In genomic region chr17:41648411-41649195, GRCh38 we compare ENCODE assay signal across 8 cellular contexts. TPM values are rescaled to one million over a fixed set of nuclear protein-coding genes. Genes with fewer than 3 reads are reported as not detected.
DNase-seq lines count a peak whose midpoint lies in the region; ATAC-seq and TF ChIP-seq lines count a peak whose summit lies in the region.

No MANE protein-coding gene starts in this region.

- DNase-seq in A172 (ENCODE audit: low spot score): peak; percentile 78
- peak; percentile 74 for DNase-seq in NB4 (ENCODE audit: low read depth)
- peak; percentile 34 for DNase-seq in SKM-1 treated with dmso at 0.1 percent for 144 hours (lab: John Stamatoyannopoulos, UW; ENCODE audit: unreplicated experiment)
- DNase-seq in activated naive CD4-positive, alpha-beta T cell treated with anti-CD3 and anti-CD28 coated beads, Interleukin-2, amount 50 U/mL, for 72 hours (ENCODE audit: low spot score in 2 of 2): peak; percentile 84 to 94
- DNase-seq in head of caudate nucleus: peak; percentile 72 to 93 (median 87)
- DNase-seq in ovary: peak; percentile 79 to 92 (median 90)
- peak; percentile 90 for DNase-seq in testis

- no peak overlapping the region for H3K27ac ChIP-seq in ovary
- peak overlapping the region in 1 of 2 donors; percentile 72 for H3K27ac ChIP-seq in testis

- 5 to 8% (median 6%) methylated on average over 30 to 39 of the region's 39 CpGs for WGBS in ovary, 3 donors
- 3 to 5% methylated on average over 36 to 39 of the region's 39 CpGs for WGBS in testis, 2 donors

- peaks cover 4% of the 10 kb centered on the region for H3K4me1 ChIP-seq in ovary (ENCODE audit: insufficient read depth)
- H3K4me1 ChIP-seq in testis: peaks cover 19% of the 10 kb centered on the region

- ATAC-seq in GM19035 (IDR thresholded peaks at IDR 0.05; ENCODE audit: unreplicated experiment): peak; percentile 55
- ATAC-seq in activated naive CD4-positive, alpha-beta T cell treated with anti-CD3 and anti-CD28 coated beads, Interleukin-2, amount 50 U/mL, for 72 hours: peak; percentile 90 to 93

- H3K36me3 ChIP-seq in ovary (no peaks in the 10 kb centered on the region), testis (ENCODE audit: low read depth, missing control alignments) (no peaks in the 10 kb centered on the region)

- H3K27ac Mint-ChIP-seq in activated naive CD4-positive, alpha-beta T cell treated with anti-CD3 and anti-CD28 coated beads, Interleukin-2, amount 50 U/mL, for 72 hours: peak overlapping the region in 1 of 2 donors; percentile 63

- TF ChIP-seq EP300 in ovary (IDR thresholded peaks at IDR 0.05): no peak

- no peaks in the 10 kb centered on the region for H3K9me3 ChIP-seq in ovary
- no peaks in the 10 kb centered on the region for H3K9me3 ChIP-seq in testis

- TF ChIP-seq POLR2A in NB4 (IDR thresholded peaks at IDR 0.05; ENCODE audit: extremely low read depth, insufficient read length) (no peak), ovary (IDR thresholded peaks at IDR 0.05) (no peak), testis (IDR thresholded peaks at IDR 0.05) (no peak)

- H3K9me3 Mint-ChIP-seq in activated naive CD4-positive, alpha-beta T cell treated with anti-CD3 and anti-CD28 coated beads, Interleukin-2, amount 50 U/mL, for 72 hours: no peaks in the 10 kb centered on the region

- no peaks in the 10 kb centered on the region for H3K36me3 Mint-ChIP-seq in activated naive CD4-positive, alpha-beta T cell treated with anti-CD3 and anti-CD28 coated beads, Interleukin-2, amount 50 U/mL, for 72 hours

- H3K4me3 ChIP-seq in NB4 (ENCODE audit: low read depth, low read length): no peak overlapping the region
- H3K4me3 ChIP-seq in ovary: peak overlapping the region; percentile 33
- peak overlapping the region; percentile 21 to 24 for H3K4me3 ChIP-seq in testis

- intact Hi-C loops in head of caudate nucleus (cut with DNase I): loop anchor here (5.0 kb wide), 1 partner anchor 101 kb away; no protein-coding TSS in a partner anchor
- intact Hi-C loops in ovary (cut with DNase I): loop anchor here (5.0 to 10.0 kb wide), 3 partner anchors 96 to 744 kb away; no protein-coding TSS in a partner anchor
- intact Hi-C loops in testis (cut with DNase I; ENCODE audit: low total_unique reads): loop anchor here (2.0 kb wide), 1 partner anchor 100 kb away; no protein-coding TSS in a partner anchor

- H3K27me3 ChIP-seq in ovary (no peaks in the 10 kb centered on the region), testis (no peaks in the 10 kb centered on the region)

- peak; percentile 87 for TF ChIP-seq CTCF in NB4 (IDR thresholded peaks at IDR 0.05; ENCODE audit: low read depth, low read length)
- TF ChIP-seq CTCF in ovary (IDR thresholded peaks at IDR 0.05): peak; percentile 91 to 97 (median 94)
- peak; percentile 84 to 98 (median 90) for TF ChIP-seq CTCF in testis (IDR thresholded peaks at IDR 0.05)

RNA-seq across cellular contexts. Expression of gene KRT17, which starts 24.2 kb away (rescaled TPM):
- 0.29 TPM in 1 of 2 replicates, not detected in the other for total RNA-seq in A172 (2014; rRNA removed; shearing (Covaris generic))
- under 1 TPM in 1 of 2 donors, not detected in 1; 0.50 TPM for total RNA-seq in activated naive CD4-positive, alpha-beta T cell treated with anti-CD3 and anti-CD28 coated beads, Interleukin-2, amount 50 U/mL, for 72 hours
- 10 to 100 TPM in 2 of 7 donors, 1 to 10 TPM in 1, under 1 TPM in 2, not detected in 2; 0.42 to 17.8 (median 2.7) TPM for total RNA-seq in ovary
- polyA plus RNA-seq in ovary: under 1 TPM in 1 of 2 donors, not detected in 1; 0.29 TPM
- 10 to 100 TPM; 13.3 to 26.0 TPM for total RNA-seq in testis
- polyA plus RNA-seq in testis (ENCODE audit: insufficient read depth, low read depth, low replicate concordance): 12.2 TPM

RNA-seq across cellular contexts. Expression of gene KRT16, which starts 36.0 kb away (rescaled TPM):
- 0.50 and 2.2 TPM in 2 replicates for total RNA-seq in A172 (2014; rRNA removed; shearing (Covaris generic))
- not detected for total RNA-seq in activated naive CD4-positive, alpha-beta T cell treated with anti-CD3 and anti-CD28 coated beads, Interleukin-2, amount 50 U/mL, for 72 hours
- total RNA-seq in ovary (1 to 10 TPM in 1 of 7 donors, not detected in 6; 1.0 TPM), testis (not detected)
- polyA plus RNA-seq in ovary (not detected), testis (ENCODE audit: insufficient read depth, low read depth, low replicate concordance) (not detected)

RNA-seq across cellular contexts. Expression of gene EIF1, which starts 40.1 kb away (rescaled TPM):
- 58.0 and 74.2 TPM in 2 replicates for total RNA-seq in A172 (2014; rRNA removed; shearing (Covaris generic))
- total RNA-seq in activated naive CD4-positive, alpha-beta T cell treated with anti-CD3 and anti-CD28 coated beads, Interleukin-2, amount 50 U/mL, for 72 hours: 1,000 to 10,000 TPM in 1 of 2 donors, 100 to 1,000 TPM in 1; 899 to 1,106 TPM
- 1,000 to 10,000 TPM in 1 of 7 donors, 100 to 1,000 TPM in 6; 270 to 1,292 (median 813) TPM for total RNA-seq in ovary
- polyA plus RNA-seq in ovary: 1,000 to 10,000 TPM in 1 of 2 donors, 100 to 1,000 TPM in 1; 641 to 1,340 TPM
- 100 to 1,000 TPM; 274 to 338 TPM for total RNA-seq in testis
- 1,078 TPM for polyA plus RNA-seq in testis (ENCODE audit: insufficient read depth, low read depth, low replicate concordance)

Comparison
In these comparisons a context has a peak if more than half of its experiments do, and no peak if none do; other contexts are left out.
1. DNase-seq: peak in every context shown above with its lines; median percentile 90 in ovary; 90 in testis; 89 in activated naive CD4-positive, alpha-beta T cell treated with anti-CD3 and anti-CD28 coated beads, Interleukin-2, amount 50 U/mL, for 72 hours; 87 in head of caudate nucleus; 78 in A172; 74 in NB4; 34 in SKM-1 treated with dmso at 0.1 percent for 144 hours.